In the genomic region with DNA sequence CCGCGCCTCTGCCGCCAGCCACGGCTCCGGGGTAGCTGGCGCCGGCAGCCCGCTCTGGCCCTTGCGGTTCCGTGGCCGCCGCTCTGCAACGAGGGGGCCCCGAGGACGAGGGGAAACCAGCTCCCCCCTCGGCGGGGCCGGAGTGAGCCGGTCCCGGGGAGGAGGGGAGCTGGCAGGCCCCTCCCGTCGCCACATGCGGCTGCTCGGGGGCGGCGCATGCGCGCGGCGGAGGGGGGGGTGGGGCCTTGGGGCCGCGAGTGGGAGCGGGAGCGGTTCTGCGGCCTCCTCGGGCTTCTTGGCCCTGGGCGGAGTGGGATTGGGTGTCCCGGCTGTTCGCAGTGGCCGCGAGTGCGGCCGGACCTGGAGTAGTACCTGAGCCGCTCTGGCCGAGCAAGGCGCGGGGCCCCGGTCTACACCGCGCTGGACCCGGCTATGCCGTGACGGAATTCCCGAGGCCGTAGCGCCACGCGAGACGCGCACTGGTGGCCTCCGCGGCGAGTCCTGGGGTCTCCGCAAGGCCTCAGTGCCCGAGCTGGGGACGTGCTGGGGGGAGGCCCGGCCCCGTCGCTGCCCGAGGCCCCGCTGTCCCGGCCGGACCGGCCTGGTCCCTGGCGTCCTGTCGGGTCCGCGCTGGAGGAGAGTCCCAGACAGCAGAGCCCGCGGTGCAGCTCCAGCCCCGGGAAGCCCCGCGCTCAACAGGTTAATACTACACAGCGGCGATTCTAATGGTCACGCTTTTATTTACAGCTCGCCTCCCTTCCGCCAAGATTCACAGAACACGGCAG, we compare ENCODE assay signal across 8 cellular contexts. TPM values are rescaled to one million over a fixed set of nuclear protein-coding genes. Genes with fewer than 3 reads are reported as not detected.
DNase-seq lines count a peak whose midpoint lies in the region; ATAC-seq, FAIRE-seq and TF ChIP-seq lines count a peak whose summit lies in the region.

No MANE protein-coding gene starts in this region.

- H3K9me3 Mint-ChIP-seq in activated T-helper 17 cell treated with anti-CD3 and anti-CD28 coated beads, Interleukin-2, amount 50 U/mL, for 72 hours: no peaks in the 10 kb centered on the region
- H3K9me3 Mint-ChIP-seq in natural killer cell treated with Interleukin-12 subunit alpha and Interleukin-12 subunit beta and Interleukin-15 and Interleukin-18, amount 100 ng/mL, for 72 hours: no peaks in the 10 kb centered on the region

- peaks cover 5% of the 10 kb centered on the region for H3K4me1 Mint-ChIP-seq in activated T-helper 17 cell treated with anti-CD3 and anti-CD28 coated beads, Interleukin-2, amount 50 U/mL, for 72 hours
- H3K4me1 Mint-ChIP-seq in natural killer cell treated with Interleukin-12 subunit alpha and Interleukin-12 subunit beta and Interleukin-15 and Interleukin-18, amount 100 ng/mL, for 72 hours (ENCODE audit: low read depth in 2 of 2): peaks cover 0 to 10% of the 10 kb centered on the region in 2 donors

- peaks cover 13% of the 10 kb centered on the region for H3F3A ChIP-seq in PC-9 (ENCODE audit: insufficient read depth, low read depth)

- DNase-seq in DMS 273 treated with DMSO at 0.1 percent for 48 hours (lab: John Stamatoyannopoulos, UW) (peak; percentile 37), HTR-8/SVneo (ENCODE audit: insufficient read length, low spot score) (peak; percentile 84), PC-9 (peak; percentile 81 to 86), fibroblast of mammary gland (ENCODE audit: low read depth) (peak; percentile 66)
- DNase-seq in natural killer cell treated with Interleukin-12 subunit alpha and Interleukin-12 subunit beta and Interleukin-15 and Interleukin-18, amount 100 ng/mL, for 72 hours (ENCODE audit: low spot score): peak; percentile 88
- DNase-seq in stimulated activated naive CD4-positive, alpha-beta T cell (lab: John Stamatoyannopoulos, UW): peak; percentile 71 to 91 (median 82)

- peak overlapping the region; percentile 79 for H3K4me2 ChIP-seq in PC-9

- ATAC-seq in GM21360 (IDR thresholded peaks at IDR 0.05; ENCODE audit: unreplicated experiment): peak; percentile 58
- peak; percentile 83 for ATAC-seq in activated T-helper 17 cell treated with anti-CD3 and anti-CD28 coated beads, Interleukin-2, amount 50 U/mL, for 72 hours (replicated peaks)
- peak; percentile 90 to 95 for ATAC-seq in natural killer cell treated with Interleukin-12 subunit alpha and Interleukin-12 subunit beta and Interleukin-15 and Interleukin-18, amount 100 ng/mL, for 72 hours

- intact Hi-C loops in PC-9 (cut with micrococcal nuclease; ENCODE audit: unreplicated experiment): loop anchor here (2.0 to 5.0 kb wide), 3 partner anchors 189 to 341 kb away; no protein-coding TSS in a partner anchor

- H3K9me3 ChIP-seq in PC-9 (ENCODE audit: insufficient read depth, low read depth): no peaks in the 10 kb centered on the region

- H3K4me3 Mint-ChIP-seq in activated T-helper 17 cell treated with anti-CD3 and anti-CD28 coated beads, Interleukin-2, amount 50 U/mL, for 72 hours: peak overlapping the region; percentile 90
- peak overlapping the region; percentile 90 for H3K4me3 Mint-ChIP-seq in natural killer cell treated with Interleukin-12 subunit alpha and Interleukin-12 subunit beta and Interleukin-15 and Interleukin-18, amount 100 ng/mL, for 72 hours

- H3K9me2 ChIP-seq in PC-9 (ENCODE audit: insufficient read depth): no peaks in the 10 kb centered on the region

- TF ChIP-seq CTCF in PC-9 (conservative IDR thresholded peaks at IDR 0.05): no peak
- TF ChIP-seq CTCF in fibroblast of mammary gland (conservative IDR thresholded peaks at IDR 0.05; ENCODE audit: control insufficient read depth, insufficient read depth, low read depth, low read length): no peak

- FAIRE-seq in HTR-8/SVneo (lab: Jason Lieb, UNC): no peak

- H3K4me3 ChIP-seq in PC-9 (peak overlapping the region; percentile 63), fibroblast of mammary gland (ENCODE audit: control insufficient read depth, low read depth, low read length) (peak overlapping the region; percentile 80)

- peak overlapping the region; percentile 91 for H3K27ac Mint-ChIP-seq in activated T-helper 17 cell treated with anti-CD3 and anti-CD28 coated beads, Interleukin-2, amount 50 U/mL, for 72 hours
- H3K27ac Mint-ChIP-seq in natural killer cell treated with Interleukin-12 subunit alpha and Interleukin-12 subunit beta and Interleukin-15 and Interleukin-18, amount 100 ng/mL, for 72 hours: peak overlapping the region; percentile 78 to 84

- no peaks in the 10 kb centered on the region for H3K27me3 Mint-ChIP-seq in activated T-helper 17 cell treated with anti-CD3 and anti-CD28 coated beads, Interleukin-2, amount 50 U/mL, for 72 hours
- no peaks in the 10 kb centered on the region for H3K27me3 Mint-ChIP-seq in natural killer cell treated with Interleukin-12 subunit alpha and Interleukin-12 subunit beta and Interleukin-15 and Interleukin-18, amount 100 ng/mL, for 72 hours

- H3K79me2 ChIP-seq in PC-9 (ENCODE audit: low read depth): peaks cover 46% of the 10 kb centered on the region

- BruUV-seq in PC-9 (replicated peaks; lab: Mats Ljungman, UMichigan): no TSS peak

- H2AFZ ChIP-seq in PC-9: peak overlapping the region; percentile 98

- peaks cover 42% of the 10 kb centered on the region for H3K36me3 Mint-ChIP-seq in activated T-helper 17 cell treated with anti-CD3 and anti-CD28 coated beads, Interleukin-2, amount 50 U/mL, for 72 hours (ENCODE audit: low read depth)
- no peaks in the 10 kb centered on the region for H3K36me3 Mint-ChIP-seq in natural killer cell treated with Interleukin-12 subunit alpha and Interleukin-12 subunit beta and Interleukin-15 and Interleukin-18, amount 100 ng/mL, for 72 hours

- H4K20me1 ChIP-seq in PC-9 (ENCODE audit: insufficient read depth): no peaks in the 10 kb centered on the region

- no peaks in the 10 kb centered on the region for H3K27me3 ChIP-seq in PC-9 (ENCODE audit: insufficient read depth, low read depth)

- POLR2A ChIA-PET in PC-9 (lab: Charles Lee; ENCODE audit: unreplicated experiment): interaction anchor here (0.6 to 1.0 kb wide), 5 partner anchors 19 to 294 kb away, joined by 3 to 6 read pairs (median 4); no protein-coding TSS in a partner anchor

- 0 out of 2 replicates have a peak, but pooled peaks cover 5% of the 10 kb centered on the region for H3K36me3 ChIP-seq in PC-9 (ENCODE audit: low read depth)

- CTCF ChIA-PET in PC-9 (lab: Charles Lee): interaction anchor here (0.7 kb wide), 2 partner anchors 296 to 300 kb away, joined by 4 read pairs; no protein-coding TSS in a partner anchor

- peak overlapping the region; percentile 67 for H3K27ac ChIP-seq in PC-9

- peaks cover 22% of the 10 kb centered on the region for H3K4me1 ChIP-seq in PC-9 (replicated peaks; ENCODE audit: insufficient read depth)

RNA-seq across cellular contexts. Expression of a gene that starts 0.5 kb away (rescaled TPM):
- 14.1 and 18.8 TPM in 2 replicates for total RNA-seq in PC-9 (2021)
- 10 to 100 TPM; 21.7 to 32.0 TPM for total RNA-seq in activated T-helper 17 cell treated with anti-CD3 and anti-CD28 coated beads, Interleukin-2, amount 50 U/mL, for 72 hours
- 10 to 100 TPM; 19.3 to 33.4 TPM for total RNA-seq in natural killer cell treated with Interleukin-12 subunit alpha and Interleukin-12 subunit beta and Interleukin-15 and Interleukin-18, amount 100 ng/mL, for 72 hours

Comparison
In these comparisons a context has a peak if more than half of its experiments do, and no peak if none do; other contexts are left out.
1. Peak in every context shown above with its lines: DNase-seq, ATAC-seq, H3K4me3 ChIP-seq and H3K27ac ChIP-seq.
2. DNase-seq: peak in every context shown above with its lines; median percentile 88 in natural killer cell treated with Interleukin-12 subunit alpha and Interleukin-12 subunit beta and Interleukin-15 and Interleukin-18, amount 100 ng/mL, for 72 hours; 84 in HTR-8/SVneo; 84 in PC-9; 82 in stimulated activated naive CD4-positive, alpha-beta T cell; 66 in fibroblast of mammary gland; 37 in DMS 273 treated with DMSO at 0.1 percent for 48 hours.